In genomic region chr1:12539705-12540579, GRCh38 we compare ENCODE assay signal across 9 cellular contexts.
DNase-seq lines count a peak whose midpoint lies in the region; ATAC-seq, FAIRE-seq and TF ChIP-seq lines count a peak whose summit lies in the region.
"Had no signal": no experiment of that assay in that cellular context is flagged by ENCODE, and none has a peak within 500 bp of the region (broad histone marks: within the 10 kb centered on the region; RNA-seq: fewer than 3 reads in every experiment).

No MANE protein-coding gene starts in this region.

- H3K36me3 ChIP-seq in HUES48 (ENCODE audit: control insufficient read depth, insufficient read depth, low read length) (no peaks in the 10 kb centered on the region), endothelial cell of umbilical vein (ENCODE audit: control insufficient read depth in 2 of 2, extremely low read depth in 1 of 2, insufficient read depth in 2 of 2, low read length in 2 of 2) (no peaks in the 10 kb centered on the region), right lobe of liver (no peaks in the 10 kb centered on the region), thoracic aorta (no peaks in the 10 kb centered on the region)
- H3K36me3 ChIP-seq: WERI-Rb-1 had no signal

- TF ChIP-seq POLR2A in endothelial cell of umbilical vein (IDR thresholded peaks at IDR 0.05; ENCODE audit: low read depth, low read length): no peak
- TF ChIP-seq POLR2A in right lobe of liver (IDR thresholded peaks at IDR 0.05): no peak

- H3K27me3 Mint-ChIP-seq in activated T-helper 1 cell treated with anti-CD3 and anti-CD28 coated beads, Interleukin-12 subunit alpha, Interleukin-12 subunit beta, Interleukin-2, Interleukin-4 antibody, amounts not matched to agents 30 ng/mL and 10 ng/mL and 1 ng/mL, durations not matched to agents 14 hours and 24 hours and 36 hours (ENCODE audit: insufficient read depth): peaks cover 8% of the 10 kb centered on the region

- FAIRE-seq in endothelial cell of umbilical vein (lab: Jason Lieb, UNC): peak; percentile 78

- no peaks in the 10 kb centered on the region for H3K9me1 ChIP-seq in endothelial cell of umbilical vein (replicated peaks; ENCODE audit: control insufficient read depth, extremely low read depth, insufficient read depth, low read length)

- H3K27me3 ChIP-seq in HUES48 (ENCODE audit: control insufficient read depth, insufficient read depth, low read length) (no peaks in the 10 kb centered on the region), endothelial cell of umbilical vein (ENCODE audit: control insufficient read depth in 2 of 2, insufficient read depth in 2 of 2, low read length in 2 of 2) (no peaks in the 10 kb centered on the region), right lobe of liver (no peaks in the 10 kb centered on the region), thoracic aorta (replicated peaks; ENCODE audit: insufficient read depth) (no peaks in the 10 kb centered on the region)

- dilution Hi-C loops in endothelial cell of umbilical vein (cut with MboI; ENCODE audit: extremely low pct_ligation_motif_present, low sequenced_read_pairs): no loop called here

- no peaks in the 10 kb centered on the region for H3K4me1 Mint-ChIP-seq in activated T-helper 1 cell treated with anti-CD3 and anti-CD28 coated beads, Interleukin-12 subunit alpha, Interleukin-12 subunit beta, Interleukin-2, Interleukin-4 antibody, amounts not matched to agents 30 ng/mL and 10 ng/mL and 1 ng/mL, durations not matched to agents 14 hours and 24 hours and 36 hours (ENCODE audit: low read depth)

- H3K27ac Mint-ChIP-seq in activated T-helper 1 cell treated with anti-CD3 and anti-CD28 coated beads, Interleukin-12 subunit alpha, Interleukin-12 subunit beta, Interleukin-2, Interleukin-4 antibody, amounts not matched to agents 30 ng/mL and 10 ng/mL and 1 ng/mL, durations not matched to agents 14 hours and 24 hours and 36 hours: no peak overlapping the region

- no TSS peak for BruUV-seq in endothelial cell of umbilical vein (replicated peaks; lab: Mats Ljungman, UMichigan)

- H3K4me2 ChIP-seq in endothelial cell of umbilical vein (ENCODE audit: insufficient read depth, low read length): no peak overlapping the region

- peaks cover 22% of the 10 kb centered on the region for H3K36me3 Mint-ChIP-seq in activated T-helper 1 cell treated with anti-CD3 and anti-CD28 coated beads, Interleukin-12 subunit alpha, Interleukin-12 subunit beta, Interleukin-2, Interleukin-4 antibody, amounts not matched to agents 30 ng/mL and 10 ng/mL and 1 ng/mL, durations not matched to agents 14 hours and 24 hours and 36 hours (ENCODE audit: low read depth)

- DNase-seq in endothelial cell of umbilical vein (ENCODE audit: low read depth, low spot score) (peak; percentile 70), right lobe of liver (peak; percentile 45 to 77 (median 68)), thoracic aorta (ENCODE audit: low spot score) (peak; percentile 80), NCI-H2107 (lab: John Stamatoyannopoulos, UW) (no peak), RPMI8226 (no peak), NCI-H1105 treated with DMSO at 0.1 percent for 48 hours (lab: John Stamatoyannopoulos, UW) (no peak)
- no peak for DNase-seq in activated T-helper 1 cell treated with anti-CD3 and anti-CD28 coated beads, Interleukin-12 subunit alpha, Interleukin-12 subunit beta, Interleukin-2, Interleukin-4 antibody, amounts not matched to agents 30 ng/mL and 10 ng/mL and 1 ng/mL, durations not matched to agents 14 hours and 24 hours and 36 hours (ENCODE audit: low spot score)
- DNase-seq: WERI-Rb-1 had no signal

- H3K4me3 ChIP-seq in HUES48 (ENCODE audit: low read depth, low read length): peak overlapping the region; percentile 37; the same call in 1 of the 2 replicates
- no peak overlapping the region for H3K4me3 ChIP-seq in endothelial cell of umbilical vein (replicated peaks in 1 of 3; ENCODE audit: insufficient read depth in 1 of 3, low read depth in 1 of 3, low read length in 3 of 3)
- H3K4me3 ChIP-seq in right lobe of liver: peak overlapping the region in 1 of 3 donors; percentile 7
- H3K4me3 ChIP-seq in thoracic aorta: peak overlapping the region; percentile 32

- H3K9me3 ChIP-seq in HUES48 (ENCODE audit: control insufficient read depth, insufficient read depth, low read length) (no peaks in the 10 kb centered on the region), endothelial cell of umbilical vein (replicated peaks; ENCODE audit: control insufficient read depth, insufficient read depth, low read length) (no peaks in the 10 kb centered on the region), right lobe of liver (no peaks in the 10 kb centered on the region), thoracic aorta (peaks cover 5% of the 10 kb centered on the region)

- no peaks in the 10 kb centered on the region for H4K20me1 ChIP-seq in endothelial cell of umbilical vein (replicated peaks; ENCODE audit: control insufficient read depth, extremely low read depth, insufficient read depth, low read length)

- peaks cover 25% of the 10 kb centered on the region for H3K9me3 Mint-ChIP-seq in activated T-helper 1 cell treated with anti-CD3 and anti-CD28 coated beads, Interleukin-12 subunit alpha, Interleukin-12 subunit beta, Interleukin-2, Interleukin-4 antibody, amounts not matched to agents 30 ng/mL and 10 ng/mL and 1 ng/mL, durations not matched to agents 14 hours and 24 hours and 36 hours

- H3K27ac ChIP-seq in HUES48 (ENCODE audit: low read depth, low read length): no peak overlapping the region
- no peak overlapping the region for H3K27ac ChIP-seq in endothelial cell of umbilical vein (ENCODE audit: insufficient read depth, low read depth, low read length)
- H3K27ac ChIP-seq in right lobe of liver: no peak overlapping the region
- H3K27ac ChIP-seq in thoracic aorta: peak overlapping the region; percentile 77 to 90
- H3K27ac ChIP-seq: WERI-Rb-1 had no signal

- H3K9ac ChIP-seq in HUES48 (ENCODE audit: low read depth, low read length) (no peak overlapping the region), endothelial cell of umbilical vein (replicated peaks; ENCODE audit: extremely low read depth, insufficient read depth, low read length) (peak overlapping the region; percentile 19)

- H3K4me3 Mint-ChIP-seq in activated T-helper 1 cell treated with anti-CD3 and anti-CD28 coated beads, Interleukin-12 subunit alpha, Interleukin-12 subunit beta, Interleukin-2, Interleukin-4 antibody, amounts not matched to agents 30 ng/mL and 10 ng/mL and 1 ng/mL, durations not matched to agents 14 hours and 24 hours and 36 hours: no peak overlapping the region

- POLR2A ChIA-PET in endothelial cell of umbilical vein (lab: Charles Lee): no interaction called here

- peak overlapping the region; percentile 62 for H2AFZ ChIP-seq in endothelial cell of umbilical vein (ENCODE audit: low read depth, low read length)

- no peaks in the 10 kb centered on the region for H3K79me2 ChIP-seq in endothelial cell of umbilical vein (ENCODE audit: control insufficient read depth, insufficient read depth, low read length)

- ATAC-seq in right lobe of liver (peak; percentile 50 to 75 (median 63)), thoracic aorta (ENCODE audit: insufficient number of reproducible peaks, low FRiP score, low read depth) (peak; percentile 82)

- CTCF ChIA-PET in endothelial cell of umbilical vein (lab: Charles Lee): interaction anchor here (0.6 to 3.3 kb wide), 8 partner anchors 15 to 136 kb away, joined by 3 to 15 read pairs (median 3); partner anchors contain the start of gene DHRS3

- no peak for TF ChIP-seq CTCF in endothelial cell of umbilical vein (IDR thresholded peaks at IDR 0.05; ENCODE audit: extremely low read depth in 1 of 2, insufficient read depth in 1 of 2, low read depth in 1 of 2, low read length in 2 of 2)
- no peak for TF ChIP-seq CTCF in right lobe of liver (IDR thresholded peaks at IDR 0.05)
- TF ChIP-seq CTCF in thoracic aorta (IDR thresholded peaks at IDR 0.05): peak; percentile 14

- WGBS in right lobe of liver (ENCODE audit: insufficient coverage, low coverage, low lambda C conversion rate, missing lambda C conversion rate): 43% methylated on average over 3 of the region's 34 CpGs

- intact Hi-C loops in endothelial cell of umbilical vein (cut with micrococcal nuclease) (loop anchor here (1.0 to 5.0 kb wide), 4 partner anchors 57 to 133 kb away; partner anchors contain the start of gene DHRS3), right lobe of liver (cut with DNase I) (loop anchor here in 1 of 2 donors (10.0 kb wide), 1 partner anchor 55 kb away; no protein-coding TSS in a partner anchor)
- intact Hi-C loops in activated T-helper 1 cell treated with anti-CD3 and anti-CD28 coated beads, Interleukin-12 subunit alpha, Interleukin-12 subunit beta, Interleukin-2, Interleukin-4 antibody, amounts not matched to agents 30 ng/mL and 10 ng/mL and 1 ng/mL, durations not matched to agents 14 hours and 24 hours and 36 hours (cut with micrococcal nuclease): no loop called here

- H3K4me1 ChIP-seq in HUES48 (ENCODE audit: control insufficient read depth, insufficient read depth, low read length): peaks cover 15% of the 10 kb centered on the region
- peaks cover 21% of the 10 kb centered on the region for H3K4me1 ChIP-seq in endothelial cell of umbilical vein (ENCODE audit: control insufficient read depth, extremely low read depth, insufficient read depth, low read length)
- H3K4me1 ChIP-seq in right lobe of liver: peaks cover 0 to 27% (median 11%) of the 10 kb centered on the region in 4 donors
- peaks cover 15 to 34% of the 10 kb centered on the region in 2 donors for H3K4me1 ChIP-seq in thoracic aorta (ENCODE audit: control insufficient read depth in 1 of 2, low read depth in 2 of 2)

TF ChIP-seq in endothelial cell of umbilical vein, 7 proteins besides CTCF, POLR2A, EP300 and RAD21:
- TF ChIP-seq MAX (IDR thresholded peaks at IDR 0.05; ENCODE audit: insufficient read depth, insufficient read length) (no peak), GATA2 (IDR thresholded peaks at IDR 0.05; ENCODE audit: insufficient read depth, insufficient read length, low read depth, low read length) (no peak)

Comparison
In these comparisons a context has a peak if more than half of its experiments do, and no peak if none do; other contexts are left out.
1. H3K27ac ChIP-seq: peak in thoracic aorta (2 of 2); none in HUES48 (single experiment), endothelial cell of umbilical vein (single experiment) and right lobe of liver (0 of 3).
2. H3K4me3 ChIP-seq: peak in HUES48 (single experiment) and thoracic aorta (single experiment); none in endothelial cell of umbilical vein (0 of 3).
3. DNase-seq: peak in endothelial cell of umbilical vein (single experiment), right lobe of liver (3 of 3) and thoracic aorta (single experiment); none in NCI-H2107 (single experiment), activated T-helper 1 cell treated with anti-CD3 and anti-CD28 coated beads, Interleukin-12 subunit alpha, Interleukin-12 subunit beta, Interleukin-2, Interleukin-4 antibody, amounts not matched to agents 30 ng/mL and 10 ng/mL and 1 ng/mL, durations not matched to agents 14 hours and 24 hours and 36 hours (single experiment), RPMI8226 (single experiment) and NCI-H1105 treated with DMSO at 0.1 percent for 48 hours (single experiment).